ENCODE assay signal across 19 cellular contexts in the genomic region with DNA sequence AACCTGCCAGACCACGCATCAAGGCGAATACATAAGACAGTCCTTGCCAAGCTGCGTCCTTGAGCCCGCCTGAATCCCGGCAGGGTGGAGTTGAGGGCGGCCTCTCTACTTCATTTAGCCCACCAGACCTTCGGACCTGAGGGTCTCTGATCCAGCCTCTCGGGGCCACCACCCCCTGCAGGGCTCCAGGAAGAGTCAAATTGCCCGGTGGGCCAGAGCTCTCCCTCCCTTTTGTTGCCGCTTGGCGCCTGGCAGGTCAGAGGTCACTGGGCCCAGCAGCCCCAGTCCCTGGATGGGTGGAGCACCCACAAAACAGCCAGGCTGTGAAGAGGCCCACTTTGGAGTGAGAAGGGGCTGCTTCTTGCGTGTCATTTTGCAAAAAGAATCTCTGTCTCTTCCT. TPM values are rescaled to one million over a fixed set of nuclear protein-coding genes. Genes with fewer than 3 reads are reported as not detected.
"Had no signal": no experiment of that assay in that cellular context is flagged by ENCODE, and none has a peak within 500 bp of the region (broad histone marks: within the 10 kb centered on the region; RNA-seq: fewer than 3 reads in every experiment).

No MANE protein-coding gene starts in this region.

- H3K4me3 ChIP-seq: ascending aorta, breast epithelium, lower lobe of right lung, right lobe of liver, thoracic aorta had no signal

- DNase-seq: activated B cell treated with CpG ODN at 0.5 μM for 24 hours; activated CD4-positive, alpha-beta memory T cell treated with anti-CD3 and anti-CD28 coated beads for 36 hours; activated naive CD4-positive, alpha-beta T cell treated with anti-CD3 and anti-CD28 coated beads for 36 hours; activated T-cell treated with anti-CD3 and anti-CD28 coated beads, Interleukin-2, amount 50 U/mL, for 72 hours; cerebellar nuclear complex; dermis blood vessel endothelial cell; effector memory CD8-positive, alpha-beta T cell; foreskin melanocyte; left cardiac atrium; lower lobe of right lung; stimulated activated CD4-positive, alpha-beta T cell treated with anti-CD3 and anti-CD28 coated beads, Interleukin-1b, Interleukin-23, amount 100 ng/mL, for 48 hours; T-cell had no signal

- ATAC-seq: activated T-cell treated with anti-CD3 and anti-CD28 coated beads, Interleukin-2, amount 50 U/mL, for 72 hours; effector memory CD8-positive, alpha-beta T cell; left cardiac atrium; lower lobe of right lung; right lobe of liver; T-cell had no signal

- H3K4me1 ChIP-seq: ascending aorta, breast epithelium, lower lobe of right lung, right lobe of liver had no signal

- H3K36me3 Mint-ChIP-seq: activated CD4-positive, alpha-beta memory T cell treated with anti-CD3 and anti-CD28 coated beads for 36 hours; mesothelial cell of epicardium; T-cell had no signal

- H3K27me3 ChIP-seq: ascending aorta, breast epithelium, right lobe of liver had no signal

- H3K9me3 ChIP-seq: ascending aorta, breast epithelium, lower lobe of right lung, right lobe of liver, thoracic aorta had no signal

- H3K27ac Mint-ChIP-seq: activated B cell treated with CpG ODN at 0.5 μM for 24 hours; activated CD4-positive, alpha-beta memory T cell treated with anti-CD3 and anti-CD28 coated beads for 36 hours; activated naive CD4-positive, alpha-beta T cell treated with anti-CD3 and anti-CD28 coated beads for 36 hours; activated T-cell treated with anti-CD3 and anti-CD28 coated beads, Interleukin-2, amount 50 U/mL, for 72 hours; mesothelial cell of epicardium had no signal

- H3K27ac ChIP-seq: ascending aorta, breast epithelium, epithelial cell of prostate, lower lobe of right lung, right lobe of liver, thoracic aorta had no signal

- H3K36me3 ChIP-seq: ascending aorta, breast epithelium, lower lobe of right lung, right lobe of liver, thoracic aorta had no signal

- H3K4me3 Mint-ChIP-seq: activated B cell treated with CpG ODN at 0.5 μM for 24 hours; activated CD4-positive, alpha-beta memory T cell treated with anti-CD3 and anti-CD28 coated beads for 36 hours; activated naive CD4-positive, alpha-beta T cell treated with anti-CD3 and anti-CD28 coated beads for 36 hours; activated T-cell treated with anti-CD3 and anti-CD28 coated beads, Interleukin-2, amount 50 U/mL, for 72 hours; mesothelial cell of epicardium had no signal

RNA-seq across cellular contexts. Expression of a gene that starts 9.0 kb away (rescaled TPM):
- total RNA-seq: ascending aorta, lower lobe of right lung, pulmonary artery endothelial cell had no signal
